Comparison of ENCODE assay signal across 9 cellular contexts in genomic region chrX:56765816-56766553, GRCh38. TPM values are rescaled to one million over a fixed set of nuclear protein-coding genes. Genes with fewer than 3 reads are reported as not detected.
DNase-seq lines count a peak whose midpoint lies in the region; ATAC-seq and TF ChIP-seq lines count a peak whose summit lies in the region.
"Had no signal": no experiment of that assay in that cellular context is flagged by ENCODE, and none has a peak within 500 bp of the region (broad histone marks: within the 10 kb centered on the region; RNA-seq: fewer than 3 reads in every experiment).

No MANE protein-coding gene starts in this region.

- peaks cover 15% of the 10 kb centered on the region for H3K4me1 ChIP-seq in mammary epithelial cell (ENCODE audit: insufficient read depth, low read length)
- peaks cover 5% of the 10 kb centered on the region for H3K4me1 ChIP-seq in upper lobe of right lung
- H3K4me1 ChIP-seq in gastrocnemius medialis = peaks cover 10 to 18% of the 10 kb centered on the region in 2 donors

- dilution Hi-C loops in mammary epithelial cell (cut with HindIII; ENCODE audit: low sequenced_read_pairs) = no loop called here

- no peak for TF ChIP-seq POLR2A in gastrocnemius medialis (IDR thresholded peaks at IDR 0.05)

- H3K27ac ChIP-seq in mammary epithelial cell (ENCODE audit: insufficient read depth, low read depth, low read length) = no peak overlapping the region
- H3K27ac ChIP-seq in layer of hippocampus (ENCODE audit: low read depth, low read length) = peak overlapping the region; percentile 6
- H3K27ac ChIP-seq in upper lobe of right lung = no peak overlapping the region
- H3K27ac ChIP-seq in gastrocnemius medialis = peak overlapping the region in 1 of 4 donors; percentile 91

- peaks cover 34% of the 10 kb centered on the region for H3K4me1 Mint-ChIP-seq in MCF 10A (ENCODE audit: insufficient read depth, unreplicated experiment)
- peaks cover 50% of the 10 kb centered on the region for H3K4me1 Mint-ChIP-seq in activated CD8-positive, alpha-beta T cell treated with anti-CD3 and anti-CD28 coated beads, Interleukin-2, amount 10 ng/mL, durations not matched to agents 7 days and 5 days (ENCODE audit: low read depth)

- no peaks in the 10 kb centered on the region for H3K27me3 ChIP-seq in mammary epithelial cell (ENCODE audit: insufficient read depth, low read length)
- no peaks in the 10 kb centered on the region for H3K27me3 ChIP-seq in layer of hippocampus (ENCODE audit: control insufficient read depth, insufficient read depth, low read length)
- H3K27me3 ChIP-seq in upper lobe of right lung = no peaks in the 10 kb centered on the region
- H3K27me3 ChIP-seq in gastrocnemius medialis = no peaks in the 10 kb centered on the region

- TF ChIP-seq CTCF in MCF 10A (IDR thresholded peaks at IDR 0.05; ENCODE audit: unreplicated experiment) (no peak), mammary epithelial cell (conservative IDR thresholded peaks at IDR 0.05 in 1 of 2, IDR thresholded peaks at IDR 0.05 in 1 of 2; ENCODE audit: extremely low read depth in 1 of 2, insufficient read depth in 1 of 2, low read depth in 1 of 2, low read length in 2 of 2) (no peak), upper lobe of right lung (IDR thresholded peaks at IDR 0.05) (no peak), gastrocnemius medialis (IDR thresholded peaks at IDR 0.05 in 4 of 5, conservative IDR thresholded peaks at IDR 0.05 in 1 of 5) (no peak)

- H2AFZ ChIP-seq in mammary epithelial cell (ENCODE audit: low read depth, low read length) = no peak overlapping the region

- CTCF ChIA-PET in MCF 10A (lab: Yijun Ruan, JAX) = interaction anchor here (0.7 to 2.7 kb wide), 3 partner anchors 20 to 1262 kb away, joined by 3 to 14 read pairs (median 4); no protein-coding TSS in a partner anchor
- CTCF ChIA-PET in mammary epithelial cell (lab: Charles Lee; ENCODE audit: low non-redundant PET) = no interaction called here
- CTCF ChIA-PET in activated CD8-positive, alpha-beta T cell treated with anti-CD3 and anti-CD28 coated beads, Interleukin-2, amount 10 ng/mL, durations not matched to agents 7 days and 5 days (lab: Charles Lee) = interaction anchor here (2.1 kb wide), 1 partner anchor 212 kb away, joined by 22 read pairs; no protein-coding TSS in a partner anchor

- no peak for ATAC-seq in activated CD8-positive, alpha-beta T cell treated with anti-CD3 and anti-CD28 coated beads, Interleukin-2, amount 10 ng/mL, durations not matched to agents 7 days and 5 days
- ATAC-seq in upper lobe of right lung (peak; percentile 5), HG02970 (IDR thresholded peaks at IDR 0.05; ENCODE audit: low FRiP score, unreplicated experiment) (no peak), HG02798 (IDR thresholded peaks at IDR 0.05; ENCODE audit: poor library complexity, unreplicated experiment) (no peak), gastrocnemius medialis (no peak)

- H3K27me3 Mint-ChIP-seq in MCF 10A (ENCODE audit: insufficient read depth, unreplicated experiment) = peaks cover 28% of the 10 kb centered on the region
- H3K27me3 Mint-ChIP-seq in activated CD8-positive, alpha-beta T cell treated with anti-CD3 and anti-CD28 coated beads, Interleukin-2, amount 10 ng/mL, durations not matched to agents 7 days and 5 days (ENCODE audit: low read depth) = no peaks in the 10 kb centered on the region
- H3K27me3 Mint-ChIP-seq: progenitor cell of endocrine pancreas had no signal

- H3K79me2 ChIP-seq in mammary epithelial cell (ENCODE audit: insufficient read depth, low read length) = no peaks in the 10 kb centered on the region

- no peak overlapping the region for H3K4me3 ChIP-seq in mammary epithelial cell (replicated peaks in 1 of 3; ENCODE audit: insufficient read depth in 1 of 3, low read depth in 2 of 3, low read length in 3 of 3)
- no peak overlapping the region for H3K4me3 ChIP-seq in upper lobe of right lung
- no peak overlapping the region for H3K4me3 ChIP-seq in gastrocnemius medialis

- no TSS peak for BruUV-seq in MCF 10A (replicated peaks; lab: Mats Ljungman, UMichigan)
- BruUV-seq in mammary epithelial cell (replicated peaks; lab: Mats Ljungman, UMichigan) = no TSS peak

- intact Hi-C loops in MCF 10A (cut with micrococcal nuclease) (no loop called here), mammary epithelial cell (cut with micrococcal nuclease) (loop anchor here (10.0 kb wide), 1 partner anchor 809 kb away; no protein-coding TSS in a partner anchor), upper lobe of right lung (cut with DNase I) (no loop called here), gastrocnemius medialis (cut with DNase I; ENCODE audit: low total_unique reads) (loop anchor here (10.0 kb wide), 1 partner anchor 689 kb away; no protein-coding TSS in a partner anchor)

- H3K9ac ChIP-seq in mammary epithelial cell (ENCODE audit: insufficient read depth, low read length) = no peak overlapping the region

- no peak overlapping the region for H3K4me2 ChIP-seq in mammary epithelial cell (ENCODE audit: insufficient read depth, low read depth, low read length)

- peaks cover 20% of the 10 kb centered on the region for H3K36me3 Mint-ChIP-seq in MCF 10A (ENCODE audit: insufficient read depth, unreplicated experiment)
- peaks cover 10% of the 10 kb centered on the region for H3K36me3 Mint-ChIP-seq in activated CD8-positive, alpha-beta T cell treated with anti-CD3 and anti-CD28 coated beads, Interleukin-2, amount 10 ng/mL, durations not matched to agents 7 days and 5 days (ENCODE audit: low read depth)

- POLR2A ChIA-PET in MCF 10A (lab: Yijun Ruan, JAX) = no interaction called here
- POLR2A ChIA-PET in activated CD8-positive, alpha-beta T cell treated with anti-CD3 and anti-CD28 coated beads, Interleukin-2, amount 10 ng/mL, durations not matched to agents 7 days and 5 days (lab: Charles Lee) = no interaction called here

- in situ Hi-C loops in mammary epithelial cell (cut with MboI; ENCODE audit: low sequenced_read_pairs in 2 of 2) (no loop called here), gastrocnemius medialis (cut with MboI; ENCODE audit: low sequenced_read_pairs in 4 of 4) (loop anchor here in 1 of 4 donors (25.0 kb wide), 1 partner anchor 1604 kb away; no protein-coding TSS in a partner anchor)

- no peaks in the 10 kb centered on the region for H4K20me1 ChIP-seq in mammary epithelial cell (ENCODE audit: insufficient read depth, low read length)

- H3K4me3 Mint-ChIP-seq in MCF 10A (ENCODE audit: unreplicated experiment) = no peak overlapping the region
- H3K4me3 Mint-ChIP-seq in activated CD8-positive, alpha-beta T cell treated with anti-CD3 and anti-CD28 coated beads, Interleukin-2, amount 10 ng/mL, durations not matched to agents 7 days and 5 days = peak overlapping the region; percentile 70

- peak overlapping the region; percentile 80 for H3K27ac Mint-ChIP-seq in MCF 10A (ENCODE audit: low read depth, unreplicated experiment)
- peak overlapping the region; percentile 97 for H3K27ac Mint-ChIP-seq in activated CD8-positive, alpha-beta T cell treated with anti-CD3 and anti-CD28 coated beads, Interleukin-2, amount 10 ng/mL, durations not matched to agents 7 days and 5 days
- H3K27ac Mint-ChIP-seq: progenitor cell of endocrine pancreas had no signal

- no peaks in the 10 kb centered on the region for H3K36me3 ChIP-seq in mammary epithelial cell (ENCODE audit: insufficient read depth, low read length)
- no peaks in the 10 kb centered on the region for H3K36me3 ChIP-seq in upper lobe of right lung
- H3K36me3 ChIP-seq in gastrocnemius medialis = no peaks in the 10 kb centered on the region

- no peaks in the 10 kb centered on the region for H3K9me3 Mint-ChIP-seq in MCF 10A (ENCODE audit: unreplicated experiment)
- no peaks in the 10 kb centered on the region for H3K9me3 Mint-ChIP-seq in activated CD8-positive, alpha-beta T cell treated with anti-CD3 and anti-CD28 coated beads, Interleukin-2, amount 10 ng/mL, durations not matched to agents 7 days and 5 days (ENCODE audit: insufficient read depth)

- no peaks in the 10 kb centered on the region for H3K9me3 ChIP-seq in mammary epithelial cell (replicated peaks; ENCODE audit: insufficient read depth, low read length)
- no peaks in the 10 kb centered on the region for H3K9me3 ChIP-seq in upper lobe of right lung
- no peaks in the 10 kb centered on the region for H3K9me3 ChIP-seq in gastrocnemius medialis

- WGBS in mammary epithelial cell (ENCODE audit: low coverage, missing lambda C conversion rate) = 87% methylated on average over 8 of the region's 8 CpGs

- DNase-seq in MCF 10A (ENCODE audit: unreplicated experiment) (no peak), mammary epithelial cell (no peak), upper lobe of right lung (peak; percentile 21), gastrocnemius medialis (no peak)
- no peak for DNase-seq in activated CD8-positive, alpha-beta T cell treated with anti-CD3 and anti-CD28 coated beads, Interleukin-2, amount 10 ng/mL, durations not matched to agents 7 days and 5 days

RNA-seq across cellular contexts. Expression of gene NBDY, which starts 36.9 kb away (rescaled TPM):
- total RNA-seq in MCF 10A (2022) = 54.0 and 66.4 TPM in 2 replicates
- 10 to 100 TPM; 12.5 to 54.3 TPM for total RNA-seq in mammary epithelial cell
- 37.9 TPM for polyA plus RNA-seq in mammary epithelial cell
- polyA minus RNA-seq in mammary epithelial cell = 39.8 TPM
- total RNA-seq in activated CD8-positive, alpha-beta T cell treated with anti-CD3 and anti-CD28 coated beads, Interleukin-2, amount 10 ng/mL, durations not matched to agents 7 days and 5 days = 10 to 100 TPM; 28.6 to 31.2 TPM
- 30.7 TPM for total RNA-seq in upper lobe of right lung
- 1 to 10 TPM; 3.7 to 9.8 (median 5.9) TPM for total RNA-seq in gastrocnemius medialis

Comparison
In these comparisons a context has a peak if more than half of its experiments do, and no peak if none do; other contexts are left out.
1. intact Hi-C loops: an anchor here in mammary epithelial cell (10.0 kb wide) and gastrocnemius medialis (10.0 kb wide); none called in MCF 10A and upper lobe of right lung.